1 cellular context compared by ENCODE assay signal in genomic region chr6:49541210-49541724, GRCh38.
TF ChIP-seq lines count a peak whose summit lies in the region.

No MANE protein-coding gene starts in this region.

TF ChIP-seq in K562, 482 proteins besides CTCF, POLR2A, EP300 and RAD21 (continued from another document and continues in another):
- TF ChIP-seq ZBTB33 (CRISPR knock-in tag; IDR thresholded peaks at IDR 0.05): no peak
- TF ChIP-seq TFE3 (CRISPR knock-in tag; IDR thresholded peaks at IDR 0.05): no peak
- TF ChIP-seq UBTF (IDR thresholded peaks at IDR 0.05; ENCODE audit: borderline replicate concordance in 1 of 2, low read depth in 2 of 2, low read length in 2 of 2): no peak
- no peak for TF ChIP-seq CHD4 (IDR thresholded peaks at IDR 0.05; ENCODE audit: insufficient read depth, insufficient replicate concordance, low read depth, low read length, poor library complexity, severe bottlenecking)
- no peak for TF ChIP-seq ETS2 (tag; IDR thresholded peaks at IDR 0.05; ENCODE audit: borderline replicate concordance, poor library complexity, severe bottlenecking)
- TF ChIP-seq GATAD2A (IDR thresholded peaks at IDR 0.05): no peak
- TF ChIP-seq SIN3A (IDR thresholded peaks at IDR 0.05; ENCODE audit: borderline replicate concordance in 2 of 2, control insufficient read depth in 1 of 2, low read depth in 2 of 2, low read length in 2 of 2): no peak
- TF ChIP-seq ELK3 (CRISPR knock-in tag; IDR thresholded peaks at IDR 0.05): no peak
- no peak for TF ChIP-seq ASH1L (IDR thresholded peaks at IDR 0.05; ENCODE audit: borderline replicate concordance, low read depth, partially characterized antibody)
- no peak for TF ChIP-seq U2AF2 (optimal IDR thresholded peaks at IDR 0.05; ENCODE audit: low read depth, low read length)
- TF ChIP-seq ZFPM2 (CRISPR knock-in tag; IDR thresholded peaks at IDR 0.05): no peak
- no peak for TF ChIP-seq CREBBP (IDR thresholded peaks at IDR 0.05; ENCODE audit: low read depth, low read length)
- TF ChIP-seq ZC3H11A (IDR thresholded peaks at IDR 0.05; ENCODE audit: low read depth, low read length): no peak
- no peak for TF ChIP-seq NCOA1 (IDR thresholded peaks at IDR 0.05; ENCODE audit: low read depth)
- no peak for TF ChIP-seq XRCC4 (IDR thresholded peaks at IDR 0.05; ENCODE audit: extremely low read depth, insufficient read depth, insufficient read length)
- no peak for TF ChIP-seq MBD2 (IDR thresholded peaks at IDR 0.05; ENCODE audit: borderline replicate concordance, low read depth)
- TF ChIP-seq THAP7 (CRISPR knock-in tag; IDR thresholded peaks at IDR 0.05): no peak
- no peak for TF ChIP-seq BDP1 (IDR thresholded peaks at IDR 0.05; ENCODE audit: insufficient read depth, insufficient read length)
- no peak for TF ChIP-seq NKRF (IDR thresholded peaks at IDR 0.05; ENCODE audit: borderline replicate concordance)
- no peak for TF ChIP-seq SRSF3 (IDR thresholded peaks at IDR 0.05; ENCODE audit: insufficient read depth, low read length)
- no peak for TF ChIP-seq CBX5 (IDR thresholded peaks at IDR 0.05; ENCODE audit: borderline replicate concordance, low read depth)
- TF ChIP-seq ZSCAN32 (CRISPR knock-in tag; IDR thresholded peaks at IDR 0.05): no peak
- no peak for TF ChIP-seq SNRNP70 (optimal IDR thresholded peaks at IDR 0.05; ENCODE audit: low read depth, low read length)
- no peak for TF ChIP-seq NCOA6 (IDR thresholded peaks at IDR 0.05)
- no peak for TF ChIP-seq ZBTB34 (CRISPR knock-in tag; IDR thresholded peaks at IDR 0.05)
- no peak for TF ChIP-seq HBP1 (CRISPR knock-in tag; IDR thresholded peaks at IDR 0.05)
- TF ChIP-seq RCOR1 (IDR thresholded peaks at IDR 0.05; ENCODE audit: borderline replicate concordance in 1 of 2, low read depth in 2 of 2, low read length in 2 of 2): no peak; a peak in 1 of 4 replicates
- no peak for TF ChIP-seq PATZ1 (CRISPR knock-in tag; IDR thresholded peaks at IDR 0.05; ENCODE audit: borderline replicate concordance)
- no peak for TF ChIP-seq RBM39 (optimal IDR thresholded peaks at IDR 0.05; ENCODE audit: low read depth, low read length)
- TF ChIP-seq CBX1 (IDR thresholded peaks at IDR 0.05; ENCODE audit: low read depth): no peak
- TF ChIP-seq L3MBTL2 (IDR thresholded peaks at IDR 0.05): no peak
- TF ChIP-seq TAF7 (tag; IDR thresholded peaks at IDR 0.05): no peak
- TF ChIP-seq ZNF133 (CRISPR knock-in tag; IDR thresholded peaks at IDR 0.05): no peak
- peak; percentile 72 for TF ChIP-seq SMARCC2 (IDR thresholded peaks at IDR 0.05; ENCODE audit: low read depth)
- no peak for TF ChIP-seq ZNF354B (CRISPR knock-in tag; IDR thresholded peaks at IDR 0.05)
- TF ChIP-seq ZNF232 (CRISPR knock-in tag; IDR thresholded peaks at IDR 0.05): no peak
- TF ChIP-seq GABPB1 (CRISPR knock-in tag; IDR thresholded peaks at IDR 0.05): no peak; the same call in 1 of the 2 replicates
- no peak for TF ChIP-seq RNF2 (IDR thresholded peaks at IDR 0.05)
- TF ChIP-seq CHAMP1 (IDR thresholded peaks at IDR 0.05): no peak; the same call in 1 of the 2 replicates
- no peak for TF ChIP-seq CREB1 (IDR thresholded peaks at IDR 0.05)
- TF ChIP-seq CREB1 (CRISPR knock-in tag; IDR thresholded peaks at IDR 0.05): no peak
- TF ChIP-seq MITF (IDR thresholded peaks at IDR 0.05): no peak
- no peak for TF ChIP-seq ETV5 (CRISPR knock-in tag; IDR thresholded peaks at IDR 0.05; ENCODE audit: low read depth)
- TF ChIP-seq HNRNPLL (IDR thresholded peaks at IDR 0.05; ENCODE audit: low read depth, low read length, poor library complexity, severe bottlenecking): no peak
- TF ChIP-seq HDAC1 (IDR thresholded peaks at IDR 0.05): 0 out of 4 replicates have a peak, but pooled peaks of 1 of the 2 experiments have one; percentile 10
- no peak for TF ChIP-seq CGGBP1 (CRISPR knock-in tag; IDR thresholded peaks at IDR 0.05)
